In the genomic region with DNA sequence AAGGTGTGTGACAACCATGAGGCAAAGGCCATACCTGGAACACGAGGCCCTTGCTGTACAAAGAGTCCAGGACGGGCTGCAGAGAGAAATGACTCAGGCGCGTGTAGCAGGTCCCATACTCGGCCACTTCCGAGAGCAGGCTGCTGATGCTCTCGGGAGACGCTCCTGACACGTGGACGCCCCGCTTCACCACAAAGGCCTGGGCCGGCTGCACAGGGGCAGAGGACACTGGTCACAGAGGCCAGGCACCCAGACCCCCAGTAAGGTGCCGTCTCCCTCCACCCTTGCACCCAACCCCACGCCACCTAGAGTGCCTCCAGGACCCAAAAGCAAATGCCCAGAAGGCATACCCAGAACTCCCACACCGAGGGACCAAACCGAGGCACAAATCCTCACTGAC, we compare ENCODE assay signal across 1 cellular context.
TF ChIP-seq lines count a peak whose summit lies in the region.

No MANE protein-coding gene starts in this region.

TF ChIP-seq in SK-N-SH, 30 proteins besides CTCF, POLR2A, EP300 and RAD21:
- no peak for TF ChIP-seq RXRA (IDR thresholded peaks at IDR 0.05; ENCODE audit: borderline replicate concordance, low read depth)
- TF ChIP-seq, protein P1, sequence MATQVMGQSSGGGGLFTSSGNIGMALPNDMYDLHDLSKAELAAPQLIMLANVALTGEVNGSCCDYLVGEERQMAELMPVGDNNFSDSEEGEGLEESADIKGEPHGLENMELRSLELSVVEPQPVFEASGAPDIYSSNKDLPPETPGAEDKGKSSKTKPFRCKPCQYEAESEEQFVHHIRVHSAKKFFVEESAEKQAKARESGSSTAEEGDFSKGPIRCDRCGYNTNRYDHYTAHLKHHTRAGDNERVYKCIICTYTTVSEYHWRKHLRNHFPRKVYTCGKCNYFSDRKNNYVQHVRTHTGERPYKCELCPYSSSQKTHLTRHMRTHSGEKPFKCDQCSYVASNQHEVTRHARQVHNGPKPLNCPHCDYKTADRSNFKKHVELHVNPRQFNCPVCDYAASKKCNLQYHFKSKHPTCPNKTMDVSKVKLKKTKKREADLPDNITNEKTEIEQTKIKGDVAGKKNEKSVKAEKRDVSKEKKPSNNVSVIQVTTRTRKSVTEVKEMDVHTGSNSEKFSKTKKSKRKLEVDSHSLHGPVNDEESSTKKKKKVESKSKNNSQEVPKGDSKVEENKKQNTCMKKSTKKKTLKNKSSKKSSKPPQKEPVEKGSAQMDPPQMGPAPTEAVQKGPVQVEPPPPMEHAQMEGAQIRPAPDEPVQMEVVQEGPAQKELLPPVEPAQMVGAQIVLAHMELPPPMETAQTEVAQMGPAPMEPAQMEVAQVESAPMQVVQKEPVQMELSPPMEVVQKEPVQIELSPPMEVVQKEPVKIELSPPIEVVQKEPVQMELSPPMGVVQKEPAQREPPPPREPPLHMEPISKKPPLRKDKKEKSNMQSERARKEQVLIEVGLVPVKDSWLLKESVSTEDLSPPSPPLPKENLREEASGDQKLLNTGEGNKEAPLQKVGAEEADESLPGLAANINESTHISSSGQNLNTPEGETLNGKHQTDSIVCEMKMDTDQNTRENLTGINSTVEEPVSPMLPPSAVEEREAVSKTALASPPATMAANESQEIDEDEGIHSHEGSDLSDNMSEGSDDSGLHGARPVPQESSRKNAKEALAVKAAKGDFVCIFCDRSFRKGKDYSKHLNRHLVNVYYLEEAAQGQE (IDR thresholded peaks at IDR 0.05; ENCODE audit: low read depth, low read length) = no peak
- TF ChIP-seq EZH2phosphoT487 (IDR thresholded peaks at IDR 0.05; ENCODE audit: borderline replicate concordance, low read depth) = no peak
- TF ChIP-seq, protein P2, sequence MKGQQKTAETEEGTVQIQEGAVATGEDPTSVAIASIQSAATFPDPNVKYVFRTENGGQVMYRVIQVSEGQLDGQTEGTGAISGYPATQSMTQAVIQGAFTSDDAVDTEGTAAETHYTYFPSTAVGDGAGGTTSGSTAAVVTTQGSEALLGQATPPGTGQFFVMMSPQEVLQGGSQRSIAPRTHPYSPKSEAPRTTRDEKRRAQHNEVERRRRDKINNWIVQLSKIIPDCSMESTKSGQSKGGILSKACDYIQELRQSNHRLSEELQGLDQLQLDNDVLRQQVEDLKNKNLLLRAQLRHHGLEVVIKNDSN (IDR thresholded peaks at IDR 0.05; ENCODE audit: borderline replicate concordance, low read depth) = no peak
- no peak for TF ChIP-seq FOXM1 (IDR thresholded peaks at IDR 0.05; ENCODE audit: low read depth)
- no peak for TF ChIP-seq GABPA (IDR thresholded peaks at IDR 0.05; ENCODE audit: low read depth)
- no peak for TF ChIP-seq ELF1 (IDR thresholded peaks at IDR 0.05)
- TF ChIP-seq, protein P3, sequence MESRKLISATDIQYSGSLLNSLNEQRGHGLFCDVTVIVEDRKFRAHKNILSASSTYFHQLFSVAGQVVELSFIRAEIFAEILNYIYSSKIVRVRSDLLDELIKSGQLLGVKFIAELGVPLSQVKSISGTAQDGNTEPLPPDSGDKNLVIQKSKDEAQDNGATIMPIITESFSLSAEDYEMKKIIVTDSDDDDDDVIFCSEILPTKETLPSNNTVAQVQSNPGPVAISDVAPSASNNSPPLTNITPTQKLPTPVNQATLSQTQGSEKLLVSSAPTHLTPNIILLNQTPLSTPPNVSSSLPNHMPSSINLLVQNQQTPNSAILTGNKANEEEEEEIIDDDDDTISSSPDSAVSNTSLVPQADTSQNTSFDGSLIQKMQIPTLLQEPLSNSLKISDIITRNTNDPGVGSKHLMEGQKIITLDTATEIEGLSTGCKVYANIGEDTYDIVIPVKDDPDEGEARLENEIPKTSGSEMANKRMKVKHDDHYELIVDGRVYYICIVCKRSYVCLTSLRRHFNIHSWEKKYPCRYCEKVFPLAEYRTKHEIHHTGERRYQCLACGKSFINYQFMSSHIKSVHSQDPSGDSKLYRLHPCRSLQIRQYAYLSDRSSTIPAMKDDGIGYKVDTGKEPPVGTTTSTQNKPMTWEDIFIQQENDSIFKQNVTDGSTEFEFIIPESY (IDR thresholded peaks at IDR 0.05; ENCODE audit: borderline replicate concordance, low read depth) = no peak
- no peak for TF ChIP-seq NRF1 (IDR thresholded peaks at IDR 0.05; ENCODE audit: low read depth, low read length)
- TF ChIP-seq FOXJ3 (CRISPR knock-in tag; IDR thresholded peaks at IDR 0.05) = no peak
